18 cellular contexts compared by ENCODE assay signal in the genomic region with DNA sequence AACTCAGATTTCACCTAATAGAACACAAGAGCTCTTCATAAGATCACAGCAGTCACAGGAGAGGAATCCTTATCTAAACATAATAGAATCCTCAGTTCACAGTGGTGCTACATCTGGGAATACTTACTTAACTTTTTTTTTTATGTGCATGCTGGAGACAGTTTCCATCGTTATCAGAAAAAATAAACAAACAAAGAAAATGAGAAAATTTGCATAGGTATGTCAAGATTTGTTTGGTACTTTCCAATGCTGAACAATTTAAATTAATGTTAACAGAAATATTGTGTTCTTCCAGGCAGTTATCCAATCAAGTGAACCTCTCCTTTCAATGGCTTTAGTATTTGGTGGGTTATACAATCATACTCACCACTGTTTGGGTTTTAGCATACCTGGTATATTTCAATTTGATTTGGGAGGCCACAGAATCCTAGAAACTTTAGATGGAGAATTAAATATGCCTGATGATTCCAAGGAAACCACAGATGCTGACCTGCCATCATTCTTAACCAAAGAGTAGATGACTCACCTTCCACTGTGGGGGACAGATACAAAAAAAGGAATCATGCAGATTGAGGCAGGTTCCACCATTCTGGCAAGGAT. TPM values are rescaled to one million over a fixed set of nuclear protein-coding genes. Genes with fewer than 3 reads are reported as not detected.
DNase-seq lines count a peak whose midpoint lies in the region; ATAC-seq, FAIRE-seq and TF ChIP-seq lines count a peak whose summit lies in the region.
"Had no signal": no experiment of that assay in that cellular context is flagged by ENCODE, and none has a peak within 500 bp of the region (broad histone marks: within the 10 kb centered on the region; RNA-seq: fewer than 3 reads in every experiment).

No MANE protein-coding gene starts in this region.

- H3K9me3 Mint-ChIP-seq in activated T-cell treated with anti-CD3 and anti-CD28 coated beads, Interleukin-2, amount 50 U/mL, for 4 hours, result no peaks in the 10 kb centered on the region
- H3K9me3 Mint-ChIP-seq in T-cell, result no peaks in the 10 kb centered on the region

- intact Hi-C loops in posterior cingulate gyrus (cut with DNase I), result no loop called here

- TF ChIP-seq CTCF in fibroblast of the aortic adventitia (IDR thresholded peaks at IDR 0.05; ENCODE audit: insufficient read depth, low read length), result no peak
- TF ChIP-seq CTCF in smooth muscle cell (IDR thresholded peaks at IDR 0.05; ENCODE audit: borderline replicate concordance, insufficient read depth, poor library complexity, severe bottlenecking), result no peak

- no peaks in the 10 kb centered on the region for H3K4me1 Mint-ChIP-seq in activated T-cell treated with anti-CD3 and anti-CD28 coated beads, Interleukin-2, amount 50 U/mL, for 4 hours (ENCODE audit: low read depth)
- peaks cover 0 to 5% (median 0%) of the 10 kb centered on the region in 3 donors for H3K4me1 Mint-ChIP-seq in T-cell

- no peaks in the 10 kb centered on the region for H3K9me3 ChIP-seq in smooth muscle cell (replicated peaks; ENCODE audit: low read depth)

- no peaks in the 10 kb centered on the region for H3K36me3 ChIP-seq in smooth muscle cell (ENCODE audit: low read depth)

- H3K4me3 ChIP-seq in fibroblast of the aortic adventitia (ENCODE audit: low read depth, low read length) (no peak overlapping the region), smooth muscle cell (no peak overlapping the region)
- H3K4me3 ChIP-seq: SK-N-MC had no signal

- H4K20me1 ChIP-seq in smooth muscle cell (ENCODE audit: low read depth), result no peaks in the 10 kb centered on the region

- H3K4me2 ChIP-seq in smooth muscle cell, result peak overlapping the region; percentile 5

- H3K4me1 ChIP-seq in smooth muscle cell (ENCODE audit: low read depth), result peaks cover 4% of the 10 kb centered on the region

- no peak for TF ChIP-seq POLR2A in H54 (IDR thresholded peaks at IDR 0.05; ENCODE audit: low read depth, low read length)

- no peak overlapping the region for H3K9ac ChIP-seq in smooth muscle cell (ENCODE audit: low read depth)

- peak; percentile 99 for FAIRE-seq in H54 (lab: Jason Lieb, UNC)
- FAIRE-seq: colon, GM18507 had no signal

- H3F3A ChIP-seq in smooth muscle cell (ENCODE audit: low read depth), result no peaks in the 10 kb centered on the region

- H3K27ac ChIP-seq in smooth muscle cell (ENCODE audit: low read depth), result peak overlapping the region; percentile 18
- H3K27ac ChIP-seq: HL-60, SK-N-MC had no signal

- POLR2A ChIA-PET in T-cell (lab: Charles Lee), result interaction anchor here in 1 of 2 donors (0.6 kb wide), 1 partner anchor 60 kb away, joined by 3 read pairs; no protein-coding TSS in a partner anchor

- no peak overlapping the region for H2AFZ ChIP-seq in smooth muscle cell (ENCODE audit: low read depth)

- H3K27ac Mint-ChIP-seq in T-cell, result no peak overlapping the region

- peaks cover 40% of the 10 kb centered on the region for H3K36me3 Mint-ChIP-seq in activated T-cell treated with anti-CD3 and anti-CD28 coated beads, Interleukin-2, amount 50 U/mL, for 4 hours (ENCODE audit: insufficient read depth)
- peaks cover 66% of the 10 kb centered on the region for H3K36me3 Mint-ChIP-seq in T-cell

- DNase-seq in H54 (ENCODE audit: insufficient read length, low spot score) (peak; percentile 24), SW480 (ENCODE audit: low spot score) (peak; percentile 21), fibroblast of the aortic adventitia (ENCODE audit: low read depth) (peak; percentile 52), smooth muscle cell (lab: John Stamatoyannopoulos, UW; ENCODE audit: unreplicated experiment) (no peak), T-cell (no peak), posterior cingulate gyrus (no peak)
- no peak for DNase-seq in activated T-cell treated with anti-CD3 and anti-CD28 coated beads, Interleukin-2, amount 50 U/mL, for 4 hours
- DNase-seq: activated gamma-delta T cell, DMS79 treated with DMSO at 0.1 percent for 48 hours, hippocampal formation, mesendoderm, NCI-H1105, NCI-H774 had no signal

- H3K27me3 ChIP-seq in smooth muscle cell (ENCODE audit: low read depth), result no peaks in the 10 kb centered on the region

- no peaks in the 10 kb centered on the region for H3K79me2 ChIP-seq in smooth muscle cell (ENCODE audit: low read depth)

- WGBS in smooth muscle cell (ENCODE audit: low lambda C conversion rate), result 42% methylated on average over 1 of the region's 1 CpG

- CTCF ChIA-PET in T-cell (lab: Charles Lee), result no interaction called here

- H3K4me3 Mint-ChIP-seq in activated T-cell treated with anti-CD3 and anti-CD28 coated beads, Interleukin-2, amount 50 U/mL, for 4 hours, result no peak overlapping the region
- H3K4me3 Mint-ChIP-seq in T-cell, result no peak overlapping the region

- no peak for ATAC-seq in activated T-cell treated with anti-CD3 and anti-CD28 coated beads, Interleukin-2, amount 50 U/mL, for 4 hours
- ATAC-seq in T-cell (replicated peaks in 1 of 4) (no peak), HG03442 (IDR thresholded peaks at IDR 0.05; ENCODE audit: unreplicated experiment) (no peak)

- no peaks in the 10 kb centered on the region for H3K27me3 Mint-ChIP-seq in activated T-cell treated with anti-CD3 and anti-CD28 coated beads, Interleukin-2, amount 50 U/mL, for 4 hours (ENCODE audit: low read depth)
- H3K27me3 Mint-ChIP-seq in T-cell, result no peaks in the 10 kb centered on the region

RNA-seq across cellular contexts. Expression of gene CUBN, which starts 6.4 kb away (rescaled TPM):
- total RNA-seq in fibroblast of the aortic adventitia (ENCODE audit: low replicate concordance) (3.4 and 4.2 TPM in 2 replicates), smooth muscle cell (1.7 and 4.7 TPM in 2 replicates), T-cell (10 to 100 TPM in 1 of 5 donors, 1 to 10 TPM in 4; 6.3 to 11.4 (median 8.6) TPM)
- polyA plus RNA-seq in smooth muscle cell, result 0.33 and 0.62 TPM in 2 replicates
- total RNA-seq in activated T-cell treated with anti-CD3 and anti-CD28 coated beads, Interleukin-2, amount 50 U/mL, for 4 hours, result under 1 TPM; 0.14 to 0.26 (median 0.25) TPM

Comparison
In these comparisons a context has a peak if more than half of its experiments do, and no peak if none do; other contexts are left out.
1. DNase-seq: peak in H54 (single experiment), SW480 (single experiment) and fibroblast of the aortic adventitia (single experiment); none in smooth muscle cell (single experiment), activated T-cell treated with anti-CD3 and anti-CD28 coated beads, Interleukin-2, amount 50 U/mL, for 4 hours (single experiment), T-cell (0 of 34) and posterior cingulate gyrus (0 of 10).